Comparison of ENCODE assay signal across 1 cellular context in genomic region chr9:114080773-114081440, GRCh38.
TF ChIP-seq lines count a peak whose summit lies in the region.

No MANE protein-coding gene starts in this region.

TF ChIP-seq in HepG2, 621 proteins besides CTCF, POLR2A, EP300 and RAD21 (continued from another document and continues in another):
- TF ChIP-seq ATM (IDR thresholded peaks at IDR 0.05; ENCODE audit: borderline replicate concordance) (no peak), TGIF2 (CRISPR knock-in tag; IDR thresholded peaks at IDR 0.05) (no peak), DMAP1 (CRISPR knock-in tag; IDR thresholded peaks at IDR 0.05) (no peak), STAG1 (CRISPR knock-in tag; IDR thresholded peaks at IDR 0.05) (peak; percentile 2), BORCS8-MEF2B (CRISPR knock-in tag; IDR thresholded peaks at IDR 0.05) (peak; percentile 40; the same call in 1 of the 2 replicates), SYNCRIP (IDR thresholded peaks at IDR 0.05; ENCODE audit: insufficient read depth, low read depth, low read length) (no peak), HOXA3 (CRISPR knock-in tag; IDR thresholded peaks at IDR 0.05) (peak; percentile 69), IKZF4 (CRISPR knock-in tag; IDR thresholded peaks at IDR 0.05; ENCODE audit: borderline replicate concordance, low read depth, not compliant biosample characterization) (no peak), KDM6A (CRISPR knock-in tag; IDR thresholded peaks at IDR 0.05; ENCODE audit: low read depth) (peak; percentile 99), POLR2G (IDR thresholded peaks at IDR 0.05; ENCODE audit: low read depth, low read length) (peak; percentile 75), RARA (CRISPR knock-in tag; IDR thresholded peaks at IDR 0.05) (peak; percentile 90), ZNF337 (CRISPR knock-in tag; IDR thresholded peaks at IDR 0.05; ENCODE audit: borderline replicate concordance, low read depth) (no peak), ZNF629 (CRISPR knock-in tag; conservative IDR thresholded peaks at IDR 0.05) (peak; percentile 97), MLX (CRISPR knock-in tag; IDR thresholded peaks at IDR 0.05) (peak; percentile 84), KDM5B (CRISPR knock-in tag; IDR thresholded peaks at IDR 0.05; ENCODE audit: borderline replicate concordance) (no peak; the same call in 1 of the 2 replicates), HMG20A (CRISPR knock-in tag; IDR thresholded peaks at IDR 0.05; ENCODE audit: borderline replicate concordance) (peak; percentile 76), ZNF619 (CRISPR knock-in tag; IDR thresholded peaks at IDR 0.05) (no peak), ZSCAN31 (CRISPR knock-in tag; IDR thresholded peaks at IDR 0.05; ENCODE audit: low read depth) (no peak), ZNF20 (CRISPR knock-in tag; IDR thresholded peaks at IDR 0.05) (no peak), ZNF234 (CRISPR knock-in tag; conservative IDR thresholded peaks at IDR 0.05) (no peak), DPF2 (CRISPR knock-in tag; IDR thresholded peaks at IDR 0.05; ENCODE audit: borderline replicate concordance, low read depth) (peak; percentile 48; the same call in 1 of the 2 replicates), CCDC6 (CRISPR knock-in tag; IDR thresholded peaks at IDR 0.05) (0 out of 2 replicates have a peak, but pooled peaks have one; percentile 26), ZNF101 (CRISPR knock-in tag; IDR thresholded peaks at IDR 0.05; ENCODE audit: borderline replicate concordance, low read depth) (no peak), ZBTB7B (CRISPR knock-in tag; IDR thresholded peaks at IDR 0.05) (peak; percentile 99), CEBPB (IDR thresholded peaks at IDR 0.05; ENCODE audit: borderline replicate concordance, low read depth, low read length) (peak; percentile 59; the same call in 1 of the 2 replicates), NONO (IDR thresholded peaks at IDR 0.05) (no peak), NONO (CRISPR knock-in tag; conservative IDR thresholded peaks at IDR 0.05) (no peak), KAT2B (IDR thresholded peaks at IDR 0.05; ENCODE audit: borderline replicate concordance, low read depth, low read length) (no peak), KAT8 (CRISPR knock-in tag; IDR thresholded peaks at IDR 0.05) (peak; percentile 77), MED13 (CRISPR knock-in tag; IDR thresholded peaks at IDR 0.05) (peak; percentile 97), ZNF678 (CRISPR knock-in tag; IDR thresholded peaks at IDR 0.05) (no peak), ZNF557 (CRISPR knock-in tag; IDR thresholded peaks at IDR 0.05) (no peak), ZFP91 (CRISPR knock-in tag; IDR thresholded peaks at IDR 0.05; ENCODE audit: borderline replicate concordance) (peak; percentile 63; the same call in 1 of the 2 replicates), KLF12 (CRISPR knock-in tag; IDR thresholded peaks at IDR 0.05; ENCODE audit: borderline replicate concordance) (0 out of 2 replicates have a peak, but pooled peaks have one; percentile 24), ZNF136 (CRISPR knock-in tag; IDR thresholded peaks at IDR 0.05; ENCODE audit: low read depth) (no peak), SRSF4 (IDR thresholded peaks at IDR 0.05; ENCODE audit: low read depth, low read length, poor library complexity, severe bottlenecking) (no peak), MYNN (CRISPR knock-in tag; IDR thresholded peaks at IDR 0.05; ENCODE audit: low read depth) (no peak), ZSCAN25 (CRISPR knock-in tag; IDR thresholded peaks at IDR 0.05) (peak; percentile 94), STAT5B (CRISPR knock-in tag; IDR thresholded peaks at IDR 0.05) (peak; percentile 42; the same call in 1 of the 2 replicates), ZNF644 (CRISPR knock-in tag; IDR thresholded peaks at IDR 0.05; ENCODE audit: low read depth) (peak; percentile 54; the same call in 1 of the 2 replicates), ZNF577 (CRISPR knock-in tag; IDR thresholded peaks at IDR 0.05; ENCODE audit: borderline replicate concordance, low read depth) (no peak), ETV5 (CRISPR knock-in tag; IDR thresholded peaks at IDR 0.05; ENCODE audit: borderline replicate concordance) (peak; percentile 93), KDM5A (IDR thresholded peaks at IDR 0.05; ENCODE audit: borderline replicate concordance, low read length) (peak; percentile 55; the same call in 1 of the 2 replicates), HDAC2 (CRISPR knock-in tag; IDR thresholded peaks at IDR 0.05) (peak; percentile 56), CHD4 (IDR thresholded peaks at IDR 0.05; ENCODE audit: borderline replicate concordance, low read length) (peak; percentile 89; the same call in 1 of the 2 replicates), ZNF749 (CRISPR knock-in tag; IDR thresholded peaks at IDR 0.05; ENCODE audit: borderline replicate concordance) (no peak), RXRA (CRISPR knock-in tag; IDR thresholded peaks at IDR 0.05) (peak; percentile 89), MTF1 (CRISPR knock-in tag; IDR thresholded peaks at IDR 0.05) (no peak), PLRG1 (conservative IDR thresholded peaks at IDR 0.05) (no peak), SIX1 (CRISPR knock-in tag; IDR thresholded peaks at IDR 0.05; ENCODE audit: borderline replicate concordance) (peak; percentile 56; the same call in 1 of the 2 replicates), KDM4B (CRISPR knock-in tag; IDR thresholded peaks at IDR 0.05) (peak; percentile 82; the same call in 1 of the 2 replicates), NFE2L1 (CRISPR knock-in tag; IDR thresholded peaks at IDR 0.05; ENCODE audit: borderline replicate concordance) (no peak), FOSL1 (CRISPR knock-in tag; IDR thresholded peaks at IDR 0.05; ENCODE audit: borderline replicate concordance) (no peak), TBX3 (IDR thresholded peaks at IDR 0.05; ENCODE audit: borderline replicate concordance) (peak; percentile 27; the same call in 1 of the 2 replicates), SP5 (CRISPR knock-in tag; IDR thresholded peaks at IDR 0.05; ENCODE audit: borderline replicate concordance, low read depth) (peak; percentile 82)
- TF ChIP-seq, protein P1, sequence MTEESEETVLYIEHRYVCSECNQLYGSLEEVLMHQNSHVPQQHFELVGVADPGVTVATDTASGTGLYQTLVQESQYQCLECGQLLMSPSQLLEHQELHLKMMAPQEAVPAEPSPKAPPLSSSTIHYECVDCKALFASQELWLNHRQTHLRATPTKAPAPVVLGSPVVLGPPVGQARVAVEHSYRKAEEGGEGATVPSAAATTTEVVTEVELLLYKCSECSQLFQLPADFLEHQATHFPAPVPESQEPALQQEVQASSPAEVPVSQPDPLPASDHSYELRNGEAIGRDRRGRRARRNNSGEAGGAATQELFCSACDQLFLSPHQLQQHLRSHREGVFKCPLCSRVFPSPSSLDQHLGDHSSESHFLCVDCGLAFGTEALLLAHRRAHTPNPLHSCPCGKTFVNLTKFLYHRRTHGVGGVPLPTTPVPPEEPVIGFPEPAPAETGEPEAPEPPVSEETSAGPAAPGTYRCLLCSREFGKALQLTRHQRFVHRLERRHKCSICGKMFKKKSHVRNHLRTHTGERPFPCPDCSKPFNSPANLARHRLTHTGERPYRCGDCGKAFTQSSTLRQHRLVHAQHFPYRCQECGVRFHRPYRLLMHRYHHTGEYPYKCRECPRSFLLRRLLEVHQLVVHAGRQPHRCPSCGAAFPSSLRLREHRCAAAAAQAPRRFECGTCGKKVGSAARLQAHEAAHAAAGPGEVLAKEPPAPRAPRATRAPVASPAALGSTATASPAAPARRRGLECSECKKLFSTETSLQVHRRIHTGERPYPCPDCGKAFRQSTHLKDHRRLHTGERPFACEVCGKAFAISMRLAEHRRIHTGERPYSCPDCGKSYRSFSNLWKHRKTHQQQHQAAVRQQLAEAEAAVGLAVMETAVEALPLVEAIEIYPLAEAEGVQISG (CRISPR knock-in tag; IDR thresholded peaks at IDR 0.05) = peak; percentile 75
- TF ChIP-seq, protein P2, sequence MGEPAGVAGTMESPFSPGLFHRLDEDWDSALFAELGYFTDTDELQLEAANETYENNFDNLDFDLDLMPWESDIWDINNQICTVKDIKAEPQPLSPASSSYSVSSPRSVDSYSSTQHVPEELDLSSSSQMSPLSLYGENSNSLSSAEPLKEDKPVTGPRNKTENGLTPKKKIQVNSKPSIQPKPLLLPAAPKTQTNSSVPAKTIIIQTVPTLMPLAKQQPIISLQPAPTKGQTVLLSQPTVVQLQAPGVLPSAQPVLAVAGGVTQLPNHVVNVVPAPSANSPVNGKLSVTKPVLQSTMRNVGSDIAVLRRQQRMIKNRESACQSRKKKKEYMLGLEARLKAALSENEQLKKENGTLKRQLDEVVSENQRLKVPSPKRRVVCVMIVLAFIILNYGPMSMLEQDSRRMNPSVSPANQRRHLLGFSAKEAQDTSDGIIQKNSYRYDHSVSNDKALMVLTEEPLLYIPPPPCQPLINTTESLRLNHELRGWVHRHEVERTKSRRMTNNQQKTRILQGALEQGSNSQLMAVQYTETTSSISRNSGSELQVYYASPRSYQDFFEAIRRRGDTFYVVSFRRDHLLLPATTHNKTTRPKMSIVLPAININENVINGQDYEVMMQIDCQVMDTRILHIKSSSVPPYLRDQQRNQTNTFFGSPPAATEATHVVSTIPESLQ (CRISPR knock-in tag; conservative IDR thresholded peaks at IDR 0.05) = peak; percentile 19; the same call in 1 of the 2 replicates
- TF ChIP-seq, protein P3, sequence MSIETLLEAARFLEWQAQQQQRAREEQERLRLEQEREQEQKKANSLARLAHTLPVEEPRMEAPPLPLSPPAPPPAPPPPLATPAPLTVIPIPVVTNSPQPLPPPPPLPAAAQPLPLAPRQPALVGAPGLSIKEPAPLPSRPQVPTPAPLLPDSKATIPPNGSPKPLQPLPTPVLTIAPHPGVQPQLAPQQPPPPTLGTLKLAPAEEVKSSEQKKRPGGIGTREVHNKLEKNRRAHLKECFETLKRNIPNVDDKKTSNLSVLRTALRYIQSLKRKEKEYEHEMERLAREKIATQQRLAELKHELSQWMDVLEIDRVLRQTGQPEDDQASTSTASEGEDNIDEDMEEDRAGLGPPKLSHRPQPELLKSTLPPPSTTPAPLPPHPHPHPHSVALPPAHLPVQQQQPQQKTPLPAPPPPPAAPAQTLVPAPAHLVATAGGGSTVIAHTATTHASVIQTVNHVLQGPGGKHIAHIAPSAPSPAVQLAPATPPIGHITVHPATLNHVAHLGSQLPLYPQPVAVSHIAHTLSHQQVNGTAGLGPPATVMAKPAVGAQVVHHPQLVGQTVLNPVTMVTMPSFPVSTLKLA (IDR thresholded peaks at IDR 0.05) = no peak
- TF ChIP-seq, protein P4, sequence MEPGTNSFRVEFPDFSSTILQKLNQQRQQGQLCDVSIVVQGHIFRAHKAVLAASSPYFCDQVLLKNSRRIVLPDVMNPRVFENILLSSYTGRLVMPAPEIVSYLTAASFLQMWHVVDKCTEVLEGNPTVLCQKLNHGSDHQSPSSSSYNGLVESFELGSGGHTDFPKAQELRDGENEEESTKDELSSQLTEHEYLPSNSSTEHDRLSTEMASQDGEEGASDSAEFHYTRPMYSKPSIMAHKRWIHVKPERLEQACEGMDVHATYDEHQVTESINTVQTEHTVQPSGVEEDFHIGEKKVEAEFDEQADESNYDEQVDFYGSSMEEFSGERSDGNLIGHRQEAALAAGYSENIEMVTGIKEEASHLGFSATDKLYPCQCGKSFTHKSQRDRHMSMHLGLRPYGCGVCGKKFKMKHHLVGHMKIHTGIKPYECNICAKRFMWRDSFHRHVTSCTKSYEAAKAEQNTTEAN (CRISPR knock-in tag; conservative IDR thresholded peaks at IDR 0.05) = 0 out of 2 replicates have a peak, but pooled peaks have one; percentile 39
- TF ChIP-seq, protein P5, sequence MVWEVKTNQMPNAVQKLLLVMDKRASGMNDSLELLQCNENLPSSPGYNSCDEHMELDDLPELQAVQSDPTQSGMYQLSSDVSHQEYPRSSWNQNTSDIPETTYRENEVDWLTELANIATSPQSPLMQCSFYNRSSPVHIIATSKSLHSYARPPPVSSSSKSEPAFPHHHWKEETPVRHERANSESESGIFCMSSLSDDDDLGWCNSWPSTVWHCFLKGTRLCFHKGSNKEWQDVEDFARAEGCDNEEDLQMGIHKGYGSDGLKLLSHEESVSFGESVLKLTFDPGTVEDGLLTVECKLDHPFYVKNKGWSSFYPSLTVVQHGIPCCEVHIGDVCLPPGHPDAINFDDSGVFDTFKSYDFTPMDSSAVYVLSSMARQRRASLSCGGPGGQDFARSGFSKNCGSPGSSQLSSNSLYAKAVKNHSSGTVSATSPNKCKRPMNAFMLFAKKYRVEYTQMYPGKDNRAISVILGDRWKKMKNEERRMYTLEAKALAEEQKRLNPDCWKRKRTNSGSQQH (CRISPR knock-in tag; IDR thresholded peaks at IDR 0.05; ENCODE audit: low read depth) = peak; percentile 68; the same call in 1 of the 2 replicates
- TF ChIP-seq, protein P6, sequence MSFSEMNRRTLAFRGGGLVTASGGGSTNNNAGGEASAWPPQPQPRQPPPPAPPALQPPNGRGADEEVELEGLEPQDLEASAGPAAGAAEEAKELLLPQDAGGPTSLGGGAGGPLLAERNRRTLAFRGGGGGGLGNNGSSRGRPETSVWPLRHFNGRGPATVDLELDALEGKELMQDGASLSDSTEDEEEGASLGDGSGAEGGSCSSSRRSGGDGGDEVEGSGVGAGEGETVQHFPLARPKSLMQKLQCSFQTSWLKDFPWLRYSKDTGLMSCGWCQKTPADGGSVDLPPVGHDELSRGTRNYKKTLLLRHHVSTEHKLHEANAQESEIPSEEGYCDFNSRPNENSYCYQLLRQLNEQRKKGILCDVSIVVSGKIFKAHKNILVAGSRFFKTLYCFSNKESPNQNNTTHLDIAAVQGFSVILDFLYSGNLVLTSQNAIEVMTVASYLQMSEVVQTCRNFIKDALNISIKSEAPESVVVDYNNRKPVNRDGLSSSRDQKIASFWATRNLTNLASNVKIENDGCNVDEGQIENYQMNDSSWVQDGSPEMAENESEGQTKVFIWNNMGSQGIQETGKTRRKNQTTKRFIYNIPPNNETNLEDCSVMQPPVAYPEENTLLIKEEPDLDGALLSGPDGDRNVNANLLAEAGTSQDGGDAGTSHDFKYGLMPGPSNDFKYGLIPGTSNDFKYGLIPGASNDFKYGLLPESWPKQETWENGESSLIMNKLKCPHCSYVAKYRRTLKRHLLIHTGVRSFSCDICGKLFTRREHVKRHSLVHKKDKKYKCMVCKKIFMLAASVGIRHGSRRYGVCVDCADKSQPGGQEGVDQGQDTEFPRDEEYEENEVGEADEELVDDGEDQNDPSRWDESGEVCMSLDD (CRISPR knock-in tag; IDR thresholded peaks at IDR 0.05; ENCODE audit: borderline replicate concordance) = peak; percentile 96
